ENCODE assay signal across 8 cellular contexts in the genomic region with DNA sequence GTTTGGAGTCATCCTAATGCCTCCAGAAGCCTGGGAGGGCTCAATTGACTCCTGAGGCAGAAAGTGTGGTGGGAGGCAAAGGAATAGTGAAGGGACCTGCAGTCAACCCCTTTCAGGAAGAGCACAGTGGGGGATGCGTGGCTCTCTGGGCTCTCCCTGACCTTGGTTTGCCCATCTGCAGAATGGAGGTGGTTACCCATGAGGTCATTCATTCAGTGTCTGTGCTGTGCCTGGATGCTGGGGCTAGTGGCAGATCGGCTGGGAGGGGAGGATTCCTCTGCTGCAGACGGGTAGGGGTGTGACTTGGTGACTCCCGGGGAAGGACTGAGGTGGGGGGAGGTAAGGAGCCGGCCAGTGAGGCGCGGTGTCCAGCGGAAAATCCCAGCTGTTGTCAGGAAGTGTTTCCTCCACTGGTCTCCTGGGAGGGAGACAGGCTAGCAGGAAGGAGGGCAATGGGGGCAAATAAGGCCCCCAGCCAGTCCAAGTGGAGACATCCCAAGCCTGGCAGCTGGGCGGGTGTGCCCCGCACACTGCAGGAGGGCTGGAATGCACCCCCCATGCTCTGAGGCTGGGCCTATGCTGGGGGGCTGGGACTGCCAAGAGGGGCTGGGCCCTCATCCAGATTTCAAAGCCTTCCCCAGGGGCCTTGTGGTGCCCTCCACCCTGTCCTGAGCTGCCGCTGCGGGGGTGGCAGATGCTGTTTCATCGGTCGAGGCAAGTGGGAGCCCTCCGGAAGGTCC. TPM values are rescaled to one million over a fixed set of nuclear protein-coding genes. Genes with fewer than 3 reads are reported as not detected.
DNase-seq lines count a peak whose midpoint lies in the region; ATAC-seq and TF ChIP-seq lines count a peak whose summit lies in the region.

No MANE protein-coding gene starts in this region.

- no peaks in the 10 kb centered on the region for H3K27me3 ChIP-seq in WERI-Rb-1 (ENCODE audit: insufficient read depth, low read depth, severe bottlenecking)

- H3K4me1 Mint-ChIP-seq in activated naive CD4-positive, alpha-beta T cell treated with anti-CD3 and anti-CD28 coated beads, Interleukin-2, amount 10 ng/mL, durations not matched to agents 7 days and 5 days: no peaks in the 10 kb centered on the region

- TF ChIP-seq CTCF in WERI-Rb-1 (IDR thresholded peaks at IDR 0.05; ENCODE audit: low read depth, low read length): no peak

- H3K9me3 ChIP-seq in WERI-Rb-1 (ENCODE audit: severe bottlenecking): no peaks in the 10 kb centered on the region

- no peak overlapping the region for H3K4me3 ChIP-seq in WERI-Rb-1 (ENCODE audit: low read depth, low read length)
- peak overlapping the region in 1 of 7 experiments; percentile 7 for H3K4me3 ChIP-seq in skin epidermis

- H3K27ac Mint-ChIP-seq in activated naive CD4-positive, alpha-beta T cell treated with anti-CD3 and anti-CD28 coated beads, Interleukin-2, amount 10 ng/mL, durations not matched to agents 7 days and 5 days: no peak overlapping the region

- no peaks in the 10 kb centered on the region for H3K9me3 Mint-ChIP-seq in activated naive CD4-positive, alpha-beta T cell treated with anti-CD3 and anti-CD28 coated beads, Interleukin-2, amount 10 ng/mL, durations not matched to agents 7 days and 5 days

- H3K36me3 ChIP-seq in WERI-Rb-1: peaks cover 28% of the 10 kb centered on the region

- no peaks in the 10 kb centered on the region for H3K36me3 Mint-ChIP-seq in activated naive CD4-positive, alpha-beta T cell treated with anti-CD3 and anti-CD28 coated beads, Interleukin-2, amount 10 ng/mL, durations not matched to agents 7 days and 5 days

- H3K27ac ChIP-seq in WERI-Rb-1: peak overlapping the region; percentile 86
- H3K27ac ChIP-seq in skin epidermis: peak overlapping the region in 20 of 21 experiments; percentile 46 to 95 (median 84)

- DNase-seq in HCEC 1CT (peak; percentile 45), WERI-Rb-1 (peak; percentile 68), left ventricle myocardium superior (peak; percentile 64), AML-193 (lab: John Stamatoyannopoulos, UW) (no peak)
- DNase-seq in activated naive CD4-positive, alpha-beta T cell treated with anti-CD3 and anti-CD28 coated beads, Interleukin-2, amount 10 ng/mL, durations not matched to agents 7 days and 5 days: no peak
- DNase-seq in central memory CD4-positive, alpha-beta T cell: no peak

- ATAC-seq in left ventricle myocardium superior: peak; percentile 7
- ATAC-seq in HG02571 (IDR thresholded peaks at IDR 0.05; ENCODE audit: unreplicated experiment): no peak

- no peak overlapping the region for H3K4me3 Mint-ChIP-seq in activated naive CD4-positive, alpha-beta T cell treated with anti-CD3 and anti-CD28 coated beads, Interleukin-2, amount 10 ng/mL, durations not matched to agents 7 days and 5 days

- CTCF ChIA-PET in activated naive CD4-positive, alpha-beta T cell treated with anti-CD3 and anti-CD28 coated beads, Interleukin-2, amount 10 ng/mL, durations not matched to agents 7 days and 5 days (lab: Charles Lee): interaction anchor here (1.1 kb wide), 1 partner anchor 23 kb away, joined by 3 read pairs; no protein-coding TSS in a partner anchor

- intact Hi-C loops in left ventricle myocardium superior (cut with micrococcal nuclease): no loop called here

- peaks cover 76% of the 10 kb centered on the region for H3K27me3 Mint-ChIP-seq in activated naive CD4-positive, alpha-beta T cell treated with anti-CD3 and anti-CD28 coated beads, Interleukin-2, amount 10 ng/mL, durations not matched to agents 7 days and 5 days

RNA-seq across cellular contexts. Expression of a gene that starts 10.9 kb away (rescaled TPM):
- 75.7 TPM for total RNA-seq in left ventricle myocardium superior

Comparison
In these comparisons a context has a peak if more than half of its experiments do, and no peak if none do; other contexts are left out.
1. DNase-seq: peak in HCEC 1CT (single experiment), WERI-Rb-1 (single experiment) and left ventricle myocardium superior (single experiment); none in activated naive CD4-positive, alpha-beta T cell treated with anti-CD3 and anti-CD28 coated beads, Interleukin-2, amount 10 ng/mL, durations not matched to agents 7 days and 5 days (single experiment), AML-193 (0 of 2) and central memory CD4-positive, alpha-beta T cell (single experiment).